Comparison of ENCODE assay signal across 10 cellular contexts in genomic region chr14:105316968-105317498, GRCh38. TPM values are rescaled to one million over a fixed set of nuclear protein-coding genes. Genes with fewer than 3 reads are reported as not detected.
DNase-seq lines count a peak whose midpoint lies in the region; ATAC-seq and TF ChIP-seq lines count a peak whose summit lies in the region.
"Had no signal": no experiment of that assay in that cellular context is flagged by ENCODE, and none has a peak within 500 bp of the region (broad histone marks: within the 10 kb centered on the region; RNA-seq: fewer than 3 reads in every experiment).

No MANE protein-coding gene starts in this region.

- no peak overlapping the region for H3K27ac Mint-ChIP-seq in activated naive CD4-positive, alpha-beta T cell treated with anti-CD3 and anti-CD28 coated beads for 36 hours
- H3K27ac Mint-ChIP-seq in activated naive CD4-positive, alpha-beta T cell treated with anti-CD3 and anti-CD28 coated beads, Interleukin-2, amount 50 U/mL, for 72 hours: peak overlapping the region in 1 of 2 donors; percentile 44
- H3K27ac Mint-ChIP-seq in WTC11: no peak overlapping the region

- peaks cover 25% of the 10 kb centered on the region for H3K4me1 Mint-ChIP-seq in activated naive CD4-positive, alpha-beta T cell treated with anti-CD3 and anti-CD28 coated beads for 36 hours (ENCODE audit: low read depth)
- peaks cover 13% of the 10 kb centered on the region for H3K4me1 Mint-ChIP-seq in WTC11

- H3K9me3 ChIP-seq in lower lobe of right lung: no peaks in the 10 kb centered on the region

- peak overlapping the region; percentile 18 for H3K4me3 Mint-ChIP-seq in activated naive CD4-positive, alpha-beta T cell treated with anti-CD3 and anti-CD28 coated beads for 36 hours
- peak overlapping the region; percentile 24; the same call in 1 of the 2 replicates for H3K4me3 Mint-ChIP-seq in WTC11

- ATAC-seq in activated naive CD4-positive, alpha-beta T cell treated with anti-CD3 and anti-CD28 coated beads, Interleukin-2, amount 50 U/mL, for 72 hours: no peak
- ATAC-seq in WTC11: no peak
- ATAC-seq in lower lobe of right lung: no peak
- no peak for ATAC-seq in GM18907 (IDR thresholded peaks at IDR 0.05; ENCODE audit: unreplicated experiment)

- TF ChIP-seq CTCF in WTC11 (IDR thresholded peaks at IDR 0.05) (no peak), lower lobe of right lung (IDR thresholded peaks at IDR 0.05) (no peak)

- no peaks in the 10 kb centered on the region for H3K27me3 ChIP-seq in lower lobe of right lung (ENCODE audit: low read depth)

- no peaks in the 10 kb centered on the region for H3K36me3 Mint-ChIP-seq in activated naive CD4-positive, alpha-beta T cell treated with anti-CD3 and anti-CD28 coated beads for 36 hours (ENCODE audit: low read depth)
- peaks cover 0 to 5% of the 10 kb centered on the region in 2 donors for H3K36me3 Mint-ChIP-seq in activated naive CD4-positive, alpha-beta T cell treated with anti-CD3 and anti-CD28 coated beads, Interleukin-2, amount 50 U/mL, for 72 hours
- 0 out of 2 replicates have a peak, but pooled peaks cover 3% of the 10 kb centered on the region for H3K36me3 Mint-ChIP-seq in WTC11

- intact Hi-C loops in activated naive CD4-positive, alpha-beta T cell treated with anti-CD3 and anti-CD28 coated beads for 36 hours (cut with micrococcal nuclease): no loop called here
- intact Hi-C loops in lower lobe of right lung (cut with DNase I): no loop called here

- no peak overlapping the region for H3K4me3 ChIP-seq in lower lobe of right lung

- no peaks in the 10 kb centered on the region for H3K27me3 Mint-ChIP-seq in activated naive CD4-positive, alpha-beta T cell treated with anti-CD3 and anti-CD28 coated beads for 36 hours (ENCODE audit: low read depth)
- no peaks in the 10 kb centered on the region; the same call in 1 of the 2 replicates for H3K27me3 Mint-ChIP-seq in WTC11 (ENCODE audit: low read depth)

- H3K4me1 ChIP-seq in lower lobe of right lung: peaks cover 37% of the 10 kb centered on the region

- no peaks in the 10 kb centered on the region for H3K36me3 ChIP-seq in lower lobe of right lung

- peak overlapping the region; percentile 7 for H3K27ac ChIP-seq in lower lobe of right lung

- H3K9me3 Mint-ChIP-seq in activated naive CD4-positive, alpha-beta T cell treated with anti-CD3 and anti-CD28 coated beads for 36 hours: no peaks in the 10 kb centered on the region
- no peaks in the 10 kb centered on the region for H3K9me3 Mint-ChIP-seq in activated naive CD4-positive, alpha-beta T cell treated with anti-CD3 and anti-CD28 coated beads, Interleukin-2, amount 50 U/mL, for 72 hours
- H3K9me3 Mint-ChIP-seq in WTC11: no peaks in the 10 kb centered on the region

- no peak for DNase-seq in activated naive CD4-positive, alpha-beta T cell treated with anti-CD3 and anti-CD28 coated beads for 36 hours
- DNase-seq in activated naive CD4-positive, alpha-beta T cell treated with anti-CD3 and anti-CD28 coated beads, Interleukin-2, amount 50 U/mL, for 72 hours (ENCODE audit: low spot score in 2 of 2): no peak
- no peak for DNase-seq in WTC11 (ENCODE audit: low spot score)
- no peak for DNase-seq in lower lobe of right lung
- DNase-seq in superior temporal gyrus (ENCODE audit: extremely low spot score): peak; percentile 15
- no peak for DNase-seq in hippocampal formation (lab: John Stamatoyannopoulos, UW)
- no peak for DNase-seq in NCI-H128 (lab: John Stamatoyannopoulos, UW; ENCODE audit: unreplicated experiment)
- DNase-seq: dermis blood vessel endothelial cell; stimulated activated naive CD4-positive, alpha-beta T cell treated with Interleukin-2 at 50 U/mL for 16 hours had no signal

- POLR2A ChIA-PET in WTC11 (lab: Charles Lee): no interaction called here

- CTCF ChIA-PET in activated naive CD4-positive, alpha-beta T cell treated with anti-CD3 and anti-CD28 coated beads for 36 hours (lab: Charles Lee): interaction anchor here (0.7 kb wide), 1 partner anchor 230 kb away, joined by 3 read pairs; no protein-coding TSS in a partner anchor
- CTCF ChIA-PET in WTC11 (lab: Charles Lee): interaction anchor here (1.0 to 1.8 kb wide), 2 partner anchors 17 to 35 kb away, joined by 4 to 6 read pairs; no protein-coding TSS in a partner anchor

TF ChIP-seq in WTC11, 78 proteins besides CTCF, POLR2A, EP300 and RAD21:
- no peak for TF ChIP-seq AFF4 (CRISPR knock-in tag; IDR thresholded peaks at IDR 0.05; ENCODE audit: borderline replicate concordance)
- no peak for TF ChIP-seq CREM (CRISPR knock-in tag; IDR thresholded peaks at IDR 0.05)
- no peak for TF ChIP-seq IRF2 (CRISPR knock-in tag; IDR thresholded peaks at IDR 0.05; ENCODE audit: borderline replicate concordance, low read depth)
- TF ChIP-seq CBFB (CRISPR knock-in tag; IDR thresholded peaks at IDR 0.05; ENCODE audit: low read depth): no peak
- no peak for TF ChIP-seq ATF3 (CRISPR knock-in tag; conservative IDR thresholded peaks at IDR 0.05)
- TF ChIP-seq ETV6 (CRISPR knock-in tag; IDR thresholded peaks at IDR 0.05): no peak
- TF ChIP-seq STAT6 (CRISPR knock-in tag; conservative IDR thresholded peaks at IDR 0.05; ENCODE audit: low read depth): no peak
- TF ChIP-seq SMAD4 (CRISPR knock-in tag; IDR thresholded peaks at IDR 0.05): no peak
- TF ChIP-seq ZNF416 (CRISPR knock-in tag; IDR thresholded peaks at IDR 0.05): no peak
- no peak for TF ChIP-seq GABPB1 (CRISPR knock-in tag; IDR thresholded peaks at IDR 0.05)
TF ChIP-seq in WTC11: peak in this region for 0.

RNA-seq across cellular contexts. Expression of gene PACS2, which starts 2.5 kb away (rescaled TPM):
- total RNA-seq in activated naive CD4-positive, alpha-beta T cell treated with anti-CD3 and anti-CD28 coated beads for 36 hours: 10 to 100 TPM; 25.1 to 29.6 TPM
- total RNA-seq in activated naive CD4-positive, alpha-beta T cell treated with anti-CD3 and anti-CD28 coated beads, Interleukin-2, amount 50 U/mL, for 72 hours: 10 to 100 TPM; 35.2 to 36.9 TPM
- 90.7 to 100 TPM (median 98.0 TPM) in 3 replicates for total RNA-seq in WTC11 (2021)
- total RNA-seq in lower lobe of right lung: 79.7 TPM

RNA-seq across cellular contexts. Expression of gene BRF1, which starts 16.2 kb away (rescaled TPM):
- 10 to 100 TPM; 20.6 to 23.4 TPM for total RNA-seq in activated naive CD4-positive, alpha-beta T cell treated with anti-CD3 and anti-CD28 coated beads for 36 hours
- 10 to 100 TPM; 38.2 to 41.7 TPM for total RNA-seq in activated naive CD4-positive, alpha-beta T cell treated with anti-CD3 and anti-CD28 coated beads, Interleukin-2, amount 50 U/mL, for 72 hours
- total RNA-seq in WTC11 (2021) (23.9 to 26.5 TPM (median 26.4 TPM) in 3 replicates), lower lobe of right lung (35.7 TPM)
